Comparison of ENCODE assay signal across 9 cellular contexts in genomic region chr1:21909286-21909759, GRCh38. TPM values are rescaled to one million over a fixed set of nuclear protein-coding genes. Genes with fewer than 3 reads are reported as not detected.
DNase-seq lines count a peak whose midpoint lies in the region; ATAC-seq and TF ChIP-seq lines count a peak whose summit lies in the region.
"Had no signal": no experiment of that assay in that cellular context is flagged by ENCODE, and none has a peak within 500 bp of the region (broad histone marks: within the 10 kb centered on the region; RNA-seq: fewer than 3 reads in every experiment).

No MANE protein-coding gene starts in this region.

- H3K4me1 Mint-ChIP-seq in activated naive CD4-positive, alpha-beta T cell treated with anti-CD3 and anti-CD28 coated beads, Interleukin-2, amount 50 U/mL, for 24 hours: peaks cover 20% of the 10 kb centered on the region

- H3K36me3 ChIP-seq in muscle layer of duodenum (ENCODE audit: control insufficient read depth in 1 of 2, insufficient read depth in 2 of 2, low read length in 2 of 2) (peaks cover 0 to 7% of the 10 kb centered on the region in 2 donors), transverse colon (no peaks in the 10 kb centered on the region)

- H3K27ac ChIP-seq in muscle layer of duodenum (ENCODE audit: low read length) (peak overlapping the region; percentile 89), transverse colon (peak overlapping the region; percentile 74 to 98 (median 94))

- TF ChIP-seq POLR2A in transverse colon (IDR thresholded peaks at IDR 0.05): no peak

- in situ Hi-C loops in transverse colon (cut with MboI; ENCODE audit: low pct_ligation_motif_present in 1 of 4, low pct_unique_long_range_greater_than_20kb in 1 of 4, low sequenced_read_pairs in 3 of 4): no loop called here

- peak overlapping the region; percentile 4 for H3K4me3 Mint-ChIP-seq in activated naive CD4-positive, alpha-beta T cell treated with anti-CD3 and anti-CD28 coated beads, Interleukin-2, amount 50 U/mL, for 24 hours
- H3K4me3 Mint-ChIP-seq: IgD-negative memory B cell had no signal

- ATAC-seq in GM18907 (IDR thresholded peaks at IDR 0.05; ENCODE audit: unreplicated experiment): no peak

- H3K27me3 Mint-ChIP-seq in activated naive CD4-positive, alpha-beta T cell treated with anti-CD3 and anti-CD28 coated beads, Interleukin-2, amount 50 U/mL, for 24 hours: no peaks in the 10 kb centered on the region
- H3K27me3 Mint-ChIP-seq: IgD-negative memory B cell had no signal

- WGBS in transverse colon (ENCODE audit: low coverage in 1 of 2), 2 donors: 70% methylated on average over 1 of the region's 1 CpG; no CpG with 5 or more reads in 1 of the 2 donors

- H3K9me3 ChIP-seq in muscle layer of duodenum (ENCODE audit: control insufficient read depth in 1 of 2, low read length in 2 of 2) (no peaks in the 10 kb centered on the region), transverse colon (no peaks in the 10 kb centered on the region)

- TF ChIP-seq CTCF in choroid plexus epithelial cell (conservative IDR thresholded peaks at IDR 0.05; ENCODE audit: low read depth, low read length): no peak
- TF ChIP-seq CTCF in transverse colon (IDR thresholded peaks at IDR 0.05): no peak

- no peak for TF ChIP-seq EP300 in transverse colon (IDR thresholded peaks at IDR 0.05; ENCODE audit: low read depth)

- H3K4me3 ChIP-seq in choroid plexus epithelial cell (ENCODE audit: low read depth, low read length): no peak overlapping the region
- H3K4me3 ChIP-seq in muscle layer of duodenum (ENCODE audit: low read depth in 1 of 2, low read length in 2 of 2): peak overlapping the region in 1 of 2 donors; percentile 27
- H3K4me3 ChIP-seq in transverse colon: no peak overlapping the region

- intact Hi-C loops in transverse colon (cut with DNase I; ENCODE audit: low total_unique reads): no loop called here

- H3K4me1 ChIP-seq in muscle layer of duodenum (ENCODE audit: control insufficient read depth in 1 of 2, insufficient read depth in 2 of 2, low read length in 2 of 2) (peaks cover 54 to 92% of the 10 kb centered on the region in 2 donors), transverse colon (peaks cover 59 to 97% (median 75%) of the 10 kb centered on the region in 4 donors)

- no peaks in the 10 kb centered on the region for H3K9me3 Mint-ChIP-seq in activated naive CD4-positive, alpha-beta T cell treated with anti-CD3 and anti-CD28 coated beads, Interleukin-2, amount 50 U/mL, for 24 hours
- H3K9me3 Mint-ChIP-seq: IgD-negative memory B cell had no signal

- no peak for DNase-seq in activated naive CD4-positive, alpha-beta T cell (lab: John Stamatoyannopoulos, UW)
- DNase-seq in choroid plexus epithelial cell (ENCODE audit: low read depth) (peak; percentile 47), transverse colon (no peak), GF-D8 (lab: John Stamatoyannopoulos, UW) (no peak), Ammon's horn (ENCODE audit: low spot score) (no peak)

- H3K27ac Mint-ChIP-seq in activated naive CD4-positive, alpha-beta T cell treated with anti-CD3 and anti-CD28 coated beads, Interleukin-2, amount 50 U/mL, for 24 hours: no peak overlapping the region
- H3K27ac Mint-ChIP-seq: IgD-negative memory B cell had no signal

- no peaks in the 10 kb centered on the region for H3K27me3 ChIP-seq in muscle layer of duodenum (ENCODE audit: low read depth, low read length)
- H3K27me3 ChIP-seq in transverse colon: no peaks in the 10 kb centered on the region

- H3K36me3 Mint-ChIP-seq in activated naive CD4-positive, alpha-beta T cell treated with anti-CD3 and anti-CD28 coated beads, Interleukin-2, amount 50 U/mL, for 24 hours: no peaks in the 10 kb centered on the region
- H3K36me3 Mint-ChIP-seq: IgD-negative memory B cell had no signal

RNA-seq across cellular contexts. Expression of gene HSPG2, which starts 27.8 kb away (rescaled TPM):
- 100 to 1,000 TPM; 107 to 343 (median 228) TPM for total RNA-seq in transverse colon
